18 cellular contexts compared by ENCODE assay signal in genomic region chr10:130763491-130763890, GRCh38.
"Had no signal": no experiment of that assay in that cellular context is flagged by ENCODE, and none has a peak within 500 bp of the region (broad histone marks: within the 10 kb centered on the region; RNA-seq: fewer than 3 reads in every experiment).

No MANE protein-coding gene starts in this region.

- H3K27me3 Mint-ChIP-seq: stimulated activated naive B cell treated with anti-CD40 and anti-IgM and Interleukin-4, amounts not matched to agents 10 μg/mL and 1 μg/mL and 100 μg/mL, for 72 hours; stimulated activated naive CD8-positive, alpha-beta T cell treated with anti-CD3 and anti-CD28 coated beads, Interleukin-15, Interleukin-2, amounts not matched to agents 100 ng/mL and 50 ng/mL, for 24 hours had no signal

- H3K27ac ChIP-seq: left lung, psoas muscle, skin epidermis, transverse colon, vagina had no signal

- ATAC-seq: effector memory CD8-positive, alpha-beta T cell; left cardiac atrium; left lung; naive thymus-derived CD8-positive, alpha-beta T cell; psoas muscle; right cardiac atrium; stimulated activated naive B cell treated with anti-CD40 and anti-IgM and Interleukin-4, amounts not matched to agents 10 μg/mL and 1 μg/mL and 100 μg/mL, for 72 hours had no signal

- DNase-seq: cortex of kidney; effector memory CD8-positive, alpha-beta T cell; left cardiac atrium; mesenchymal stem cell; naive thymus-derived CD8-positive, alpha-beta T cell; nephron progenitor cell; nucleus accumbens; stimulated activated CD4-positive, alpha-beta T cell treated with anti-CD3 and anti-CD28 coated beads, Interleukin-15, amount 100 ng/mL, for 24 hours; stimulated activated CD4-positive, alpha-beta T cell treated with anti-CD3 and anti-CD28 coated beads, Interleukin-2, amount 100 ng/mL, for 48 hours; stimulated activated naive B cell treated with anti-CD40 and anti-IgM and Interleukin-4, amounts not matched to agents 10 μg/mL and 1 μg/mL and 100 μg/mL, for 72 hours; transverse colon had no signal

- H3K9me3 ChIP-seq: psoas muscle, transverse colon, vagina had no signal

- FAIRE-seq: frontal cortex had no signal

- H3K36me3 ChIP-seq: left lung, transverse colon, vagina had no signal

- H3K4me3 ChIP-seq: left lung, psoas muscle, skin epidermis, transverse colon, vagina had no signal

- H3K4me1 Mint-ChIP-seq: stimulated activated naive B cell treated with anti-CD40 and anti-IgM and Interleukin-4, amounts not matched to agents 10 μg/mL and 1 μg/mL and 100 μg/mL, for 72 hours had no signal

- H3K4me1 ChIP-seq: left lung, psoas muscle, transverse colon, vagina had no signal

- H3K4me3 Mint-ChIP-seq: effector memory CD8-positive, alpha-beta T cell; naive thymus-derived CD8-positive, alpha-beta T cell; nephron progenitor cell; stimulated activated naive B cell treated with anti-CD40 and anti-IgM and Interleukin-4, amounts not matched to agents 10 μg/mL and 1 μg/mL and 100 μg/mL, for 72 hours; stimulated activated naive CD8-positive, alpha-beta T cell treated with anti-CD3 and anti-CD28 coated beads, Interleukin-15, Interleukin-2, amounts not matched to agents 100 ng/mL and 50 ng/mL, for 24 hours had no signal

- H3K27me3 ChIP-seq: transverse colon, vagina had no signal

- H3K27ac Mint-ChIP-seq: effector memory CD8-positive, alpha-beta T cell; naive thymus-derived CD8-positive, alpha-beta T cell; nephron progenitor cell; stimulated activated naive B cell treated with anti-CD40 and anti-IgM and Interleukin-4, amounts not matched to agents 10 μg/mL and 1 μg/mL and 100 μg/mL, for 72 hours; stimulated activated naive CD8-positive, alpha-beta T cell treated with anti-CD3 and anti-CD28 coated beads, Interleukin-15, Interleukin-2, amounts not matched to agents 100 ng/mL and 50 ng/mL, for 24 hours had no signal
